In the genomic region with DNA sequence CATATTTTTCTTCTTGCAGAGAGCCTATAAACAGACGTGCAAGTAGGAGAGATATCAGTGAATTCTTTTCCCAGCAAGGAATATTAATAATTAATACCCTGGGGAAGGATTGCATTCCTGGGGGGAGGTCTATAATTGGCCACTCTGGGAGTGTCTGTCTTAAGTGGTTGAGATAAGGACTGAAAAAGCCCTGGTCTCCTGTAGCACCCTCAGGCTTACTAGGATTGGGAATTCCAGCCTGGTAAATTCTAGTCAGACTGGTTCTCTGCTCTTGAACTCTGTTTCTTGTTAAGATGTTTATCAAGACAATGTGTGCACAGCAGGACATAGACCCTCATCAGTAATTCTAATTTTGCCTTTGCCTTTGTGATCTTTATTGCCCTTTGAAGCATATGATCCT, we compare ENCODE assay signal across 8 cellular contexts. TPM values are rescaled to one million over a fixed set of nuclear protein-coding genes. Genes with fewer than 3 reads are reported as not detected.
"Had no signal": no experiment of that assay in that cellular context is flagged by ENCODE, and none has a peak within 500 bp of the region (broad histone marks: within the 10 kb centered on the region; RNA-seq: fewer than 3 reads in every experiment).

No MANE protein-coding gene starts in this region.

RNA-seq across cellular contexts. Expression of gene C6, which starts 16.9 kb away (rescaled TPM):
- total RNA-seq: kidney epithelial cell; myocyte; naive thymus-derived CD4-positive, alpha-beta T cell; natural killer cell treated with Interleukin-12 subunit alpha and Interleukin-12 subunit beta and Interleukin-15 and Interleukin-18, amount 100 ng/mL, for 72 hours; pulmonary artery endothelial cell; skeletal muscle tissue; smooth muscle cell; temporal lobe had no signal
- polyA plus RNA-seq: naive thymus-derived CD4-positive, alpha-beta T cell; smooth muscle cell had no signal
